ENCODE assay signal across 1 cellular context in the genomic region with DNA sequence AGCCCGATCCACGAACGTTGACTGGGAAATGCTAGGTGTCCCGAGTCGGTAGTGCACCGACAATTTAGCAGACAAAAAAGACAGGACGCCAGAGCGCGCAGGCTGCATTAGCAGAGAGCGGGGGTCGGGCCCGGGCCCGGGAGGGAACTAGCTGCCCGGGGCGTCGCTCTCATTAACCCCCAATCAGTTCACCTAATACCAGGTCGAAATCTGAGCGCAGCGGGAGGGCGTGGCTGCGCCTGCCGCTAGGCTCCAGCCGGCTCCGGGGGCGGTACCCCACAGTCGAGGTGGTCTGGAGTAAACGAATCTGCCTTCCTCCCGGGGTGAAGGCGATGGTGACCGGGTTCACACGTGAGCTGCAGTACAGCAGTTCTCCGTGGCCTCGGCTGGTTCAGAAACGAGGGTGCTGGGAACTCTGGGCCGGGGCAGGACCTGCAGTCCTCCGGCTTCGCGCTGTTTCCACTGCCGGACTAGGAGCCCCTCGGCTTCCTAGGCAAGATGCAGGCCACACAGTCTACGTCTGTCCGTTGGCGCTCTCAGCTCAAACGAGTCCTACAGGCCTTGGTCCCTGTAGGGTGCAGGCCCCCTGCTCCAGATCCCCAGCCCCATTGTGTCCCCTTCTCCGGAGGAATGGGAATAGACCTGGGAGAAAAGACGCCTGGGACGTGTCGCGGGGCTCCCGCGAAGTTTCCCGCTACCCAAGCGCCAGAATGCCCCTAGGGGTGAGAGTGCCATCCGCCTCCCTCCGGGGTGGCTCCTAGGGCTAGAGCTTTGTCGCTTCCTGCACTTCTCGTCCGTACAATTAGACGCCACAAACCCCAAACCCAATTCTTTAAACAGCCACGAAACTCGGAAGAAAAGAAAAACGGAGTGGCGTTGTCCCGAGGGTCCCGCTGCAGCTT.
TF ChIP-seq lines count a peak whose summit lies in the region.

No MANE protein-coding gene starts in this region.

TF ChIP-seq in A549, 52 proteins besides CTCF, POLR2A, EP300 and RAD21 (continued from another document):
- TF ChIP-seq MAX (IDR thresholded peaks at IDR 0.05): peak; percentile 19; the same call in 1 of the 2 replicates
- no peak for TF ChIP-seq GATA3 (IDR thresholded peaks at IDR 0.05; ENCODE audit: borderline replicate concordance)
- TF ChIP-seq HMGXB4 (CRISPR knock-in tag; IDR thresholded peaks at IDR 0.05; ENCODE audit: borderline replicate concordance): no peak
- TF ChIP-seq ZFP36 (IDR thresholded peaks at IDR 0.05; ENCODE audit: borderline replicate concordance, partially characterized antibody): peak; percentile 51
- TF ChIP-seq ZNF302 (CRISPR knock-in tag; IDR thresholded peaks at IDR 0.05): no peak
- no peak for TF ChIP-seq HDAC2 (IDR thresholded peaks at IDR 0.05)
- TF ChIP-seq SMC3 (IDR thresholded peaks at IDR 0.05): no peak
- TF ChIP-seq, protein P1, sequence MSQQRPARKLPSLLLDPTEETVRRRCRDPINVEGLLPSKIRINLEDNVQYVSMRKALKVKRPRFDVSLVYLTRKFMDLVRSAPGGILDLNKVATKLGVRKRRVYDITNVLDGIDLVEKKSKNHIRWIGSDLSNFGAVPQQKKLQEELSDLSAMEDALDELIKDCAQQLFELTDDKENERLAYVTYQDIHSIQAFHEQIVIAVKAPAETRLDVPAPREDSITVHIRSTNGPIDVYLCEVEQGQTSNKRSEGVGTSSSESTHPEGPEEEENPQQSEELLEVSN (IDR thresholded peaks at IDR 0.05; ENCODE audit: borderline replicate concordance, low read depth): peak; percentile 39; the same call in 1 of the 2 replicates
- TF ChIP-seq, protein P2, sequence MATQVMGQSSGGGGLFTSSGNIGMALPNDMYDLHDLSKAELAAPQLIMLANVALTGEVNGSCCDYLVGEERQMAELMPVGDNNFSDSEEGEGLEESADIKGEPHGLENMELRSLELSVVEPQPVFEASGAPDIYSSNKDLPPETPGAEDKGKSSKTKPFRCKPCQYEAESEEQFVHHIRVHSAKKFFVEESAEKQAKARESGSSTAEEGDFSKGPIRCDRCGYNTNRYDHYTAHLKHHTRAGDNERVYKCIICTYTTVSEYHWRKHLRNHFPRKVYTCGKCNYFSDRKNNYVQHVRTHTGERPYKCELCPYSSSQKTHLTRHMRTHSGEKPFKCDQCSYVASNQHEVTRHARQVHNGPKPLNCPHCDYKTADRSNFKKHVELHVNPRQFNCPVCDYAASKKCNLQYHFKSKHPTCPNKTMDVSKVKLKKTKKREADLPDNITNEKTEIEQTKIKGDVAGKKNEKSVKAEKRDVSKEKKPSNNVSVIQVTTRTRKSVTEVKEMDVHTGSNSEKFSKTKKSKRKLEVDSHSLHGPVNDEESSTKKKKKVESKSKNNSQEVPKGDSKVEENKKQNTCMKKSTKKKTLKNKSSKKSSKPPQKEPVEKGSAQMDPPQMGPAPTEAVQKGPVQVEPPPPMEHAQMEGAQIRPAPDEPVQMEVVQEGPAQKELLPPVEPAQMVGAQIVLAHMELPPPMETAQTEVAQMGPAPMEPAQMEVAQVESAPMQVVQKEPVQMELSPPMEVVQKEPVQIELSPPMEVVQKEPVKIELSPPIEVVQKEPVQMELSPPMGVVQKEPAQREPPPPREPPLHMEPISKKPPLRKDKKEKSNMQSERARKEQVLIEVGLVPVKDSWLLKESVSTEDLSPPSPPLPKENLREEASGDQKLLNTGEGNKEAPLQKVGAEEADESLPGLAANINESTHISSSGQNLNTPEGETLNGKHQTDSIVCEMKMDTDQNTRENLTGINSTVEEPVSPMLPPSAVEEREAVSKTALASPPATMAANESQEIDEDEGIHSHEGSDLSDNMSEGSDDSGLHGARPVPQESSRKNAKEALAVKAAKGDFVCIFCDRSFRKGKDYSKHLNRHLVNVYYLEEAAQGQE (IDR thresholded peaks at IDR 0.05): no peak
